Comparison of ENCODE assay signal across 13 cellular contexts in the genomic region with DNA sequence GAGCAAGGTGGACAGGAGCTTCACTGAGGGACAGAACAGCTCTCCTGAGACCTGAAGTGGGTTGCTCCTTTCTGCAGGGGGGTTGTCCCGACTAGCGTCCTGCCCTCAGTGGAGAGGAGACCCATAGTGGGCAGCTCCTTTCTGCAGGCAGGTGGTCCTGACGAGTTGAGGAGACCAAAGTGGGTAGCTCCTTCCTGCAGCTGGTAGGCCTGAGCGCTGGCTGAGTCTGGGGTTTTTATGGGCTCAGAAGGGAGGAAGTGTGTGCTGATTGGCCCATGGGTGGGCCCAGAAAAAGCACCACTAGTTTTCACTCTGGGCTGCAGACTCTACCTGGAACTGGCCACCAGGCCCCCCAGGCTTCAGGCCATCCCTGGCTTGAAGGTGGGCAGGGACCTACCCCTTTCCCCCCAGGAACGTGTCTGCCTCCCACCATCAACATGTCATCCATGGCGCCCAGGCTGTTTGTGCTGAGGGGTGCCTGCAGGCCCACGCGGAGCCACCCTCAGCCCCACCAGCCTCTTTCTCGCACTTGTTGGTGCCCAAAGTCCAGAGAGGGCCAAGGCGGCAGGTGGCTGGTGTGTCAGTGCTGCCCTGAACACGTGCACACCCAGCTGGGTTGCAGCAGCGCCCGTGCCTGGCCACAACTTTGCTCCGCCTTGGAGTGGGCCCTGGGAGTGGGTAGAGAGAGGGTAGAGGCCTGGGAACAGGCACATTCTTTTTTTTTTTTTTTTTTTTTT. TPM values are rescaled to one million over a fixed set of nuclear protein-coding genes. Genes with fewer than 3 reads are reported as not detected.
DNase-seq lines count a peak whose midpoint lies in the region; ATAC-seq and TF ChIP-seq lines count a peak whose summit lies in the region.
"Had no signal": no experiment of that assay in that cellular context is flagged by ENCODE, and none has a peak within 500 bp of the region (broad histone marks: within the 10 kb centered on the region; RNA-seq: fewer than 3 reads in every experiment).

No MANE protein-coding gene starts in this region.

- BruUV-seq in mammary epithelial cell (replicated peaks; lab: Mats Ljungman, UMichigan), result no TSS peak

- in situ Hi-C loops in mammary epithelial cell (cut with MboI; ENCODE audit: low sequenced_read_pairs in 2 of 2), result no loop called here

- no peak overlapping the region for H3K27ac Mint-ChIP-seq in activated CD8-positive, alpha-beta memory T cell treated with anti-CD3 and anti-CD28 coated beads, Interleukin-2, amount 10 ng/mL, durations not matched to agents 7 days and 5 days
- H3K27ac Mint-ChIP-seq in progenitor cell of endocrine pancreas, result no peak overlapping the region

- H4K20me1 ChIP-seq in mammary epithelial cell (ENCODE audit: insufficient read depth, low read length), result peaks cover 4% of the 10 kb centered on the region

- no peak overlapping the region for H3K27ac ChIP-seq in mammary epithelial cell (ENCODE audit: insufficient read depth, low read depth, low read length)

- H3K4me3 ChIP-seq in NB4 (ENCODE audit: low read depth, low read length), result no peak overlapping the region
- H3K4me3 ChIP-seq in mammary epithelial cell (replicated peaks in 1 of 3; ENCODE audit: insufficient read depth in 1 of 3, low read depth in 2 of 3, low read length in 3 of 3), result no peak overlapping the region
- no peak overlapping the region for H3K4me3 ChIP-seq in lower leg skin (ENCODE audit: low read depth, poor library complexity, severe bottlenecking)

- H3K36me3 ChIP-seq in mammary epithelial cell (ENCODE audit: insufficient read depth, low read length), result no peaks in the 10 kb centered on the region
- H3K36me3 ChIP-seq: neutrophil had no signal

- H3K36me3 Mint-ChIP-seq in activated CD8-positive, alpha-beta memory T cell treated with anti-CD3 and anti-CD28 coated beads, Interleukin-2, amount 10 ng/mL, durations not matched to agents 7 days and 5 days, result peaks cover 32% of the 10 kb centered on the region
- H3K36me3 Mint-ChIP-seq in progenitor cell of endocrine pancreas (ENCODE audit: insufficient read depth), result peaks cover 5% of the 10 kb centered on the region

- DNase-seq in activated CD8-positive, alpha-beta memory T cell treated with anti-CD3 and anti-CD28 coated beads, Interleukin-2, amount 10 ng/mL, durations not matched to agents 7 days and 5 days, result no peak
- no peak for DNase-seq in activated CD8-positive, alpha-beta memory T cell treated with anti-CD3 and anti-CD28 coated beads, Interleukin-2, amount 50 U/mL, for 48 hours
- DNase-seq in NB4 (ENCODE audit: low read depth) (peak; percentile 15), mammary epithelial cell (no peak), progenitor cell of endocrine pancreas (ENCODE audit: low spot score, unreplicated experiment) (no peak), DMS114 treated with DMSO at 0.1 percent for 48 hours (lab: John Stamatoyannopoulos, UW; ENCODE audit: unreplicated experiment) (no peak), lower leg skin (ENCODE audit: low spot score in 2 of 2) (no peak)
- DNase-seq in activated CD4-positive, CD25-positive, alpha-beta regulatory T cell (lab: John Stamatoyannopoulos, UW), result no peak
- DNase-seq: cortex of kidney, GDM1, NCI-H1105, NCI-H526 treated with DMSO at 0.1 percent for 48 hours had no signal

- peak overlapping the region; percentile 90 for H2AFZ ChIP-seq in mammary epithelial cell (ENCODE audit: low read depth, low read length)

- peak overlapping the region; percentile 95 for H3K4me3 Mint-ChIP-seq in activated CD8-positive, alpha-beta memory T cell treated with anti-CD3 and anti-CD28 coated beads, Interleukin-2, amount 10 ng/mL, durations not matched to agents 7 days and 5 days
- peak overlapping the region; percentile 95 for H3K4me3 Mint-ChIP-seq in progenitor cell of endocrine pancreas (ENCODE audit: low read depth)

- H3K9ac ChIP-seq in mammary epithelial cell (ENCODE audit: insufficient read depth, low read length), result no peak overlapping the region

- TF ChIP-seq CTCF in NB4 (IDR thresholded peaks at IDR 0.05; ENCODE audit: low read depth, low read length) (no peak), mammary epithelial cell (conservative IDR thresholded peaks at IDR 0.05 in 1 of 2, IDR thresholded peaks at IDR 0.05 in 1 of 2; ENCODE audit: extremely low read depth in 1 of 2, insufficient read depth in 1 of 2, low read depth in 1 of 2, low read length in 2 of 2) (no peak), progenitor cell of endocrine pancreas (IDR thresholded peaks at IDR 0.05; ENCODE audit: unreplicated experiment) (no peak), lower leg skin (IDR thresholded peaks at IDR 0.05) (no peak)

- CTCF ChIA-PET in activated CD8-positive, alpha-beta memory T cell treated with anti-CD3 and anti-CD28 coated beads, Interleukin-2, amount 10 ng/mL, durations not matched to agents 7 days and 5 days (lab: Charles Lee), result interaction anchor here (0.7 to 1.0 kb wide), 3 partner anchors 9 to 53 kb away, joined by 3 read pairs; no protein-coding TSS in a partner anchor
- CTCF ChIA-PET in mammary epithelial cell (lab: Charles Lee; ENCODE audit: low non-redundant PET), result no interaction called here

- no peaks in the 10 kb centered on the region for H3K27me3 ChIP-seq in mammary epithelial cell (ENCODE audit: insufficient read depth, low read length)

- H3K4me2 ChIP-seq in mammary epithelial cell (ENCODE audit: insufficient read depth, low read depth, low read length), result no peak overlapping the region

- WGBS in mammary epithelial cell (ENCODE audit: low coverage, missing lambda C conversion rate), result 95% methylated on average over 8 of the region's 14 CpGs
- WGBS in lower leg skin, 2 donors, result 96 to 98% methylated on average over 14 of the region's 14 CpGs

- dilution Hi-C loops in mammary epithelial cell (cut with HindIII; ENCODE audit: low sequenced_read_pairs), result no loop called here

- H3K79me2 ChIP-seq in mammary epithelial cell (ENCODE audit: insufficient read depth, low read length), result peaks cover 33% of the 10 kb centered on the region

- peaks cover 28% of the 10 kb centered on the region for H3K4me1 Mint-ChIP-seq in activated CD8-positive, alpha-beta memory T cell treated with anti-CD3 and anti-CD28 coated beads, Interleukin-2, amount 10 ng/mL, durations not matched to agents 7 days and 5 days
- H3K4me1 Mint-ChIP-seq in progenitor cell of endocrine pancreas (ENCODE audit: low read depth), result peaks cover 29% of the 10 kb centered on the region

- TF ChIP-seq POLR2A in NB4 (IDR thresholded peaks at IDR 0.05; ENCODE audit: extremely low read depth, insufficient read length) (no peak), lower leg skin (IDR thresholded peaks at IDR 0.05) (no peak)

- H3K27me3 Mint-ChIP-seq in activated CD8-positive, alpha-beta memory T cell treated with anti-CD3 and anti-CD28 coated beads, Interleukin-2, amount 10 ng/mL, durations not matched to agents 7 days and 5 days, result no peaks in the 10 kb centered on the region
- H3K27me3 Mint-ChIP-seq in progenitor cell of endocrine pancreas, result no peaks in the 10 kb centered on the region

- H3K4me1 ChIP-seq in mammary epithelial cell (ENCODE audit: insufficient read depth, low read length), result peaks cover 32% of the 10 kb centered on the region

- no peak for ATAC-seq in activated CD8-positive, alpha-beta memory T cell treated with anti-CD3 and anti-CD28 coated beads, Interleukin-2, amount 10 ng/mL, durations not matched to agents 7 days and 5 days

- H3K9me3 ChIP-seq in mammary epithelial cell (replicated peaks; ENCODE audit: insufficient read depth, low read length), result no peaks in the 10 kb centered on the region
- H3K9me3 ChIP-seq: neutrophil had no signal

- H3K9me3 Mint-ChIP-seq in activated CD8-positive, alpha-beta memory T cell treated with anti-CD3 and anti-CD28 coated beads, Interleukin-2, amount 10 ng/mL, durations not matched to agents 7 days and 5 days (ENCODE audit: low read depth), result no peaks in the 10 kb centered on the region
- H3K9me3 Mint-ChIP-seq in progenitor cell of endocrine pancreas (ENCODE audit: low read depth), result no peaks in the 10 kb centered on the region

- intact Hi-C loops in mammary epithelial cell (cut with micrococcal nuclease) (loop anchor here (10.0 kb wide), 1 partner anchor 401 kb away; no protein-coding TSS in a partner anchor), lower leg skin (cut with DNase I; ENCODE audit: low total_unique reads) (no loop called here)

RNA-seq across cellular contexts. Expression of gene DEK, which starts 1.6 kb away (rescaled TPM):
- total RNA-seq in activated CD8-positive, alpha-beta memory T cell treated with anti-CD3 and anti-CD28 coated beads, Interleukin-2, amount 10 ng/mL, durations not matched to agents 7 days and 5 days, result 100 to 1,000 TPM; 209 to 218 TPM
- 100 to 1,000 TPM in 1 of 2 donors, 10 to 100 TPM in 1; 34.5 to 103 TPM for total RNA-seq in mammary epithelial cell
- polyA plus RNA-seq in mammary epithelial cell, result 48.1 TPM
- polyA minus RNA-seq in mammary epithelial cell, result 11.0 TPM
- total RNA-seq in progenitor cell of endocrine pancreas, result 114 and 120 TPM in 2 replicates
- total RNA-seq in lower leg skin, result 100 to 1,000 TPM in 1 of 4 donors, 10 to 100 TPM in 3; 69.0 to 101 (median 87.9) TPM
